9 cellular contexts compared by ENCODE assay signal in the genomic region with DNA sequence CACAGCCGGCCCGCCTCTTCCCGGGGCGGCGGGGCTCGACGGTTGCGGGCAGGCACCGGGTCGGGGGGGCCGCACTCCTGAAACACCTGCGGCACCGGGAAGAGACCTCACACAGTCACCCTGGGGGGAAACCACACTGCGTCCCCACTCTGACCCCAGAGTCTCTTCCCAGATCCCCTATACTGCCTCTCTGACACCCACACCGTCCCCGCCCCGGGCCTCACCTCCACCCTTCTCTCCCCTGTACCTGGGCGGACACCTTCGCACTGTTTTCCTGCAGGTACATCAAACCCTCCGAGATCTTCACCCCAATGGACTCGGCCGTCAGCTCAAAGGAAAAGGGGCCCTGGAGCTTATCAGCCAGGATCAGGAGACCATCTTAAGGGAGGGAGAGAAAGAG. TPM values are rescaled to one million over a fixed set of nuclear protein-coding genes. Genes with fewer than 3 reads are reported as not detected.
DNase-seq lines count a peak whose midpoint lies in the region; ATAC-seq and TF ChIP-seq lines count a peak whose summit lies in the region.
"Had no signal": no experiment of that assay in that cellular context is flagged by ENCODE, and none has a peak within 500 bp of the region (broad histone marks: within the 10 kb centered on the region; RNA-seq: fewer than 3 reads in every experiment).

No MANE protein-coding gene starts in this region.

- H3K27me3 ChIP-seq in upper lobe of left lung: peaks cover 0 to 20% (median 10%) of the 10 kb centered on the region in 4 donors

- H3K27ac ChIP-seq in upper lobe of left lung: no peak overlapping the region

- H3K9me3 Mint-ChIP-seq in activated naive CD4-positive, alpha-beta T cell treated with anti-CD3 and anti-CD28 coated beads, Interleukin-2, amount 10 ng/mL, durations not matched to agents 7 days and 5 days: no peaks in the 10 kb centered on the region
- no peaks in the 10 kb centered on the region for H3K9me3 Mint-ChIP-seq in brain

- H3K36me3 Mint-ChIP-seq in activated naive CD4-positive, alpha-beta T cell treated with anti-CD3 and anti-CD28 coated beads, Interleukin-2, amount 10 ng/mL, durations not matched to agents 7 days and 5 days: peaks cover 4% of the 10 kb centered on the region
- peaks cover 21% of the 10 kb centered on the region for H3K36me3 Mint-ChIP-seq in brain

- peak overlapping the region; percentile 4 for H3K27ac Mint-ChIP-seq in activated naive CD4-positive, alpha-beta T cell treated with anti-CD3 and anti-CD28 coated beads, Interleukin-2, amount 10 ng/mL, durations not matched to agents 7 days and 5 days
- H3K27ac Mint-ChIP-seq in brain: peak overlapping the region in 3 of 5 experiments; percentile 54 to 89 (median 78)

- peaks cover 16 to 37% (median 33%) of the 10 kb centered on the region in 4 donors for H3K4me1 ChIP-seq in upper lobe of left lung

- H3K4me3 ChIP-seq in upper lobe of left lung: peak overlapping the region in 3 of 4 donors; percentile 33 to 48 (median 46)

- peaks cover 58% of the 10 kb centered on the region for H3K27me3 Mint-ChIP-seq in activated naive CD4-positive, alpha-beta T cell treated with anti-CD3 and anti-CD28 coated beads, Interleukin-2, amount 10 ng/mL, durations not matched to agents 7 days and 5 days
- peaks cover 18% of the 10 kb centered on the region for H3K27me3 Mint-ChIP-seq in brain

- DNase-seq in activated naive CD4-positive, alpha-beta T cell treated with anti-CD3 and anti-CD28 coated beads, Interleukin-2, amount 10 ng/mL, durations not matched to agents 7 days and 5 days: no peak
- no peak for DNase-seq in activated naive CD4-positive, alpha-beta T cell treated with Interleukin-2 at 50 U/mL for 16 hours
- DNase-seq in mesenteric fat pad (ENCODE audit: low spot score) (peak; percentile 87), upper lobe of left lung (no peak), GDM1 (lab: John Stamatoyannopoulos, UW) (no peak)
- DNase-seq: SHP77 treated with DMSO at 0.1 percent for 48 hours had no signal

- WGBS in upper lobe of left lung, 2 donors: 48 to 64% methylated on average over 9 to 15 of the region's 22 CpGs

- H3K9me3 ChIP-seq in upper lobe of left lung: no peaks in the 10 kb centered on the region

- TF ChIP-seq POLR2A in upper lobe of left lung (IDR thresholded peaks at IDR 0.05): no peak

- H3K36me3 ChIP-seq in upper lobe of left lung: no peaks in the 10 kb centered on the region

- CTCF ChIA-PET in activated naive CD4-positive, alpha-beta T cell treated with anti-CD3 and anti-CD28 coated beads, Interleukin-2, amount 10 ng/mL, durations not matched to agents 7 days and 5 days (lab: Charles Lee): no interaction called here

- TF ChIP-seq CTCF in brain (conservative IDR thresholded peaks at IDR 0.05) (no peak), upper lobe of left lung (IDR thresholded peaks at IDR 0.05) (no peak)

- H3K4me3 Mint-ChIP-seq in activated naive CD4-positive, alpha-beta T cell treated with anti-CD3 and anti-CD28 coated beads, Interleukin-2, amount 10 ng/mL, durations not matched to agents 7 days and 5 days: peak overlapping the region; percentile 72
- H3K4me3 Mint-ChIP-seq in brain: peak overlapping the region in 4 of 5 experiments; percentile 51 to 73 (median 63)

- peaks cover 70% of the 10 kb centered on the region for H3K4me1 Mint-ChIP-seq in activated naive CD4-positive, alpha-beta T cell treated with anti-CD3 and anti-CD28 coated beads, Interleukin-2, amount 10 ng/mL, durations not matched to agents 7 days and 5 days
- peaks cover 68% of the 10 kb centered on the region for H3K4me1 Mint-ChIP-seq in brain

- ATAC-seq in upper lobe of left lung (ENCODE audit: low FRiP score in 2 of 2) (no peak), HG03039 (IDR thresholded peaks at IDR 0.05; ENCODE audit: unreplicated experiment) (no peak), GM18868 (IDR thresholded peaks at IDR 0.05; ENCODE audit: unreplicated experiment) (no peak)

- TF ChIP-seq EP300 in upper lobe of left lung (IDR thresholded peaks at IDR 0.05): no peak

RNA-seq across cellular contexts. Expression of gene GAL3ST4, which starts 3.4 kb away (rescaled TPM):
- 3.9 TPM for polyA plus RNA-seq in brain (ENCODE audit: insufficient read depth, low read depth, low replicate concordance)
- total RNA-seq in mesenteric fat pad (1.7 TPM), upper lobe of left lung (10 to 100 TPM in 1 of 6 donors, 1 to 10 TPM in 4, not detected in 1; 2.4 to 11.5 (median 5.2) TPM)

RNA-seq across cellular contexts. Expression of gene GPC2, which starts 5.3 kb away (rescaled TPM):
- 38.8 TPM for polyA plus RNA-seq in brain (ENCODE audit: insufficient read depth, low read depth, low replicate concordance)
- total RNA-seq in mesenteric fat pad (1.2 TPM), upper lobe of left lung (10 to 100 TPM in 1 of 6 donors, 1 to 10 TPM in 2, under 1 TPM in 3; 0.20 to 25.1 (median 0.96) TPM)

RNA-seq across cellular contexts. Expression of gene STAG3, which starts 5.9 kb away (rescaled TPM):
- 8.9 TPM for polyA plus RNA-seq in brain (ENCODE audit: insufficient read depth, low read depth, low replicate concordance)
- total RNA-seq in mesenteric fat pad (0.45 TPM), upper lobe of left lung (1 to 10 TPM in 5 of 6 donors, not detected in 1; 1.5 to 5.2 (median 2.8) TPM)

RNA-seq across cellular contexts. Expression of gene TRAPPC14, which starts 13.3 kb away (rescaled TPM):
- polyA plus RNA-seq in brain (ENCODE audit: insufficient read depth, low read depth, low replicate concordance): 12.2 TPM
- 22.5 TPM for total RNA-seq in mesenteric fat pad
- 100 to 1,000 TPM in 1 of 6 donors, 10 to 100 TPM in 5; 12.6 to 108 (median 25.3) TPM for total RNA-seq in upper lobe of left lung

RNA-seq across cellular contexts. Expression of gene LAMTOR4, which starts 23.1 kb away (rescaled TPM):
- polyA plus RNA-seq in brain (ENCODE audit: insufficient read depth, low read depth, low replicate concordance): 215 TPM
- 112 TPM for total RNA-seq in mesenteric fat pad
- 100 to 1,000 TPM; 111 to 223 (median 148) TPM for total RNA-seq in upper lobe of left lung
